10 cellular contexts compared by ENCODE assay signal in the genomic region with DNA sequence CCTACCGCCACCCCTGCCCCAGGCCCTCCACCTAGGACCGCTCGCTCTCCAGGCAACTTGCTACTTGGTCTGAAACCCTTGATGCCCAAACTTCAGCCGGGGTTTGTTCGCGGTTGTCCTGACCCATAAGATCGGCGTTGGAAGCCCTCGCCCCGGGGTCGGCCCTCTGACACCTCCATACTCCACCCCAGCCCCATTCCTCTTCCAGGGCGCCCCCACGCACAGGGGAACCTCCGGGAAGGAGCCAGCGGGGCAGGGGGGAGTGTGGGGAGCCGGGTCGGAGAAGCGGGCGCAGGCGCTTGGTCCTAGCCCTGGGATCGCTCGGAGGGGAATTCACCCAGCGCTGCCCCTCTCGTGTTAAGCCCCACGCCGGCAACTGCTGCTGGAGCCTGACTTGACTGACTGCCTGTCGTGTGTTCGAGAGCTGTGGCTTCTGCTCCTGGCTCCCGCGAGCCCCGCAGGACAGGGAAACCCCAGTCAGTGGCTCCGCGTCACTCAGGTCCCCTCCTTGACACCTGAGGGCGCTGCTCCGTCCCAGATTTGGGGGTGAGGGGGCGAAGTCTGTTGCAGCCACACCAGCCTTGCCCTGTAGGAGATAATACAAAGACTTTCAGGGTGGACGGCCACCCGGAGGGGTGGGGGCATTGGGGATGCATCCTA. TPM values are rescaled to one million over a fixed set of nuclear protein-coding genes. Genes with fewer than 3 reads are reported as not detected.
DNase-seq lines count a peak whose midpoint lies in the region; ATAC-seq and TF ChIP-seq lines count a peak whose summit lies in the region.
"Had no signal": no experiment of that assay in that cellular context is flagged by ENCODE, and none has a peak within 500 bp of the region (broad histone marks: within the 10 kb centered on the region; RNA-seq: fewer than 3 reads in every experiment).

No MANE protein-coding gene starts in this region.

- H3K27ac ChIP-seq in RWPE2 (ENCODE audit: poor library complexity, severe bottlenecking) (no peak overlapping the region), right atrium auricular region (no peak overlapping the region)
- H3K27ac ChIP-seq: BLaER1 had no signal

- TF ChIP-seq CTCF in RWPE2 (IDR thresholded peaks at IDR 0.05; ENCODE audit: poor library complexity, severe bottlenecking) (no peak), right atrium auricular region (IDR thresholded peaks at IDR 0.05) (no peak)

- H3K27me3 ChIP-seq in RWPE2 (ENCODE audit: insufficient read depth, poor library complexity, severe bottlenecking) (peaks cover 66% of the 10 kb centered on the region), right atrium auricular region (no peaks in the 10 kb centered on the region)

- no peak overlapping the region for H3K27ac Mint-ChIP-seq in activated CD4-positive, alpha-beta memory T cell treated with anti-CD3 and anti-CD28 coated beads for 36 hours
- H3K27ac Mint-ChIP-seq: activated CD4-positive, alpha-beta T cell treated with anti-CD3 and anti-CD28 coated beads, Interleukin-2, amount 10 ng/mL, durations not matched to agents 24 days and 14 days had no signal

- H3K4me1 ChIP-seq in RWPE2 (ENCODE audit: insufficient read depth, poor library complexity, severe bottlenecking) (no peaks in the 10 kb centered on the region), right atrium auricular region (peaks cover 0 to 5% of the 10 kb centered on the region in 2 donors)
- H3K4me1 ChIP-seq: BLaER1 had no signal

- POLR2A ChIA-PET in activated CD4-positive, alpha-beta memory T cell treated with anti-CD3 and anti-CD28 coated beads for 36 hours (lab: Charles Lee), result no interaction called here

- H3K4me3 ChIP-seq in RWPE2 (ENCODE audit: severe bottlenecking) (no peak overlapping the region), right atrium auricular region (peak overlapping the region; percentile 19 to 43)

- no peak overlapping the region for H3K4me3 Mint-ChIP-seq in activated CD4-positive, alpha-beta memory T cell treated with anti-CD3 and anti-CD28 coated beads for 36 hours
- H3K4me3 Mint-ChIP-seq: activated CD4-positive, alpha-beta T cell treated with anti-CD3 and anti-CD28 coated beads, Interleukin-2, amount 10 ng/mL, durations not matched to agents 24 days and 14 days had no signal

- H3K36me3 Mint-ChIP-seq in activated CD4-positive, alpha-beta memory T cell treated with anti-CD3 and anti-CD28 coated beads for 36 hours, result no peaks in the 10 kb centered on the region

- intact Hi-C loops in activated CD4-positive, alpha-beta memory T cell treated with anti-CD3 and anti-CD28 coated beads for 36 hours (cut with micrococcal nuclease), result no loop called here

- no peaks in the 10 kb centered on the region for H3K9me3 Mint-ChIP-seq in activated CD4-positive, alpha-beta memory T cell treated with anti-CD3 and anti-CD28 coated beads for 36 hours
- H3K9me3 Mint-ChIP-seq: activated CD4-positive, alpha-beta T cell treated with anti-CD3 and anti-CD28 coated beads, Interleukin-2, amount 10 ng/mL, durations not matched to agents 24 days and 14 days had no signal

- H3K9me3 ChIP-seq in RWPE2 (ENCODE audit: severe bottlenecking) (no peaks in the 10 kb centered on the region), right atrium auricular region (no peaks in the 10 kb centered on the region)

- H3K36me3 ChIP-seq in RWPE2 (ENCODE audit: low read depth) (no peaks in the 10 kb centered on the region), right atrium auricular region (no peaks in the 10 kb centered on the region)
- H3K36me3 ChIP-seq: BLaER1 had no signal

- no peak; the same call in 2 of the 3 replicates for ATAC-seq in RWPE2 (ENCODE audit: low read depth)
- no peak for ATAC-seq in GM18517 (IDR thresholded peaks at IDR 0.05; ENCODE audit: unreplicated experiment)
- ATAC-seq in GM21515 (IDR thresholded peaks at IDR 0.05; ENCODE audit: unreplicated experiment), result no peak

- peaks cover 3% of the 10 kb centered on the region for H3K4me1 Mint-ChIP-seq in activated CD4-positive, alpha-beta memory T cell treated with anti-CD3 and anti-CD28 coated beads for 36 hours (ENCODE audit: low read depth)

- in situ Hi-C loops in ACHN (cut with HindIII; ENCODE audit: low pct_ligation_motif_present, low pct_unique_long_range_greater_than_20kb, low sequenced_read_pairs), result no loop called here

- CTCF ChIA-PET in activated CD4-positive, alpha-beta memory T cell treated with anti-CD3 and anti-CD28 coated beads for 36 hours (lab: Charles Lee), result no interaction called here

- H3K27me3 Mint-ChIP-seq in activated CD4-positive, alpha-beta memory T cell treated with anti-CD3 and anti-CD28 coated beads for 36 hours, result peaks cover 38% of the 10 kb centered on the region

- DNase-seq in ACHN (peak; percentile 22), RWPE2 (ENCODE audit: low spot score) (peak; percentile 69), right atrium auricular region (ENCODE audit: low spot score) (no peak), nucleus accumbens (lab: John Stamatoyannopoulos, UW) (peak in 29 of 56 donors; percentile 16 to 70 (median 31)), superior temporal gyrus (ENCODE audit: extremely low spot score) (no peak)
- no peak for DNase-seq in activated CD4-positive, alpha-beta memory T cell treated with anti-CD3 and anti-CD28 coated beads for 36 hours
- DNase-seq: activated CD4-positive, alpha-beta T cell treated with anti-CD3 and anti-CD28 coated beads, Interleukin-2, amount 10 ng/mL, durations not matched to agents 24 days and 14 days had no signal

RNA-seq across cellular contexts. Expression of a gene that starts 0.7 kb away (rescaled TPM):
- total RNA-seq in right atrium auricular region, result under 1 TPM; 0.08 to 0.11 TPM
- not detected for total RNA-seq in activated CD4-positive, alpha-beta memory T cell treated with anti-CD3 and anti-CD28 coated beads for 36 hours
- total RNA-seq: activated CD4-positive, alpha-beta T cell treated with anti-CD3 and anti-CD28 coated beads, Interleukin-2, amount 10 ng/mL, durations not matched to agents 24 days and 14 days had no signal

Comparison
In these comparisons a context has a peak if more than half of its experiments do, and no peak if none do; other contexts are left out.
1. DNase-seq: peak in ACHN (single experiment), RWPE2 (single experiment) and nucleus accumbens (29 of 56); none in right atrium auricular region (single experiment), superior temporal gyrus (single experiment) and activated CD4-positive, alpha-beta memory T cell treated with anti-CD3 and anti-CD28 coated beads for 36 hours (single experiment).